ENCODE assay signal across 18 cellular contexts in genomic region chr2:51758080-51758479, GRCh38.
A peak's percentile ranks its signal among the peaks of the same experiment; 100 is the strongest.
DNase-seq lines count a peak whose midpoint lies in the region; ATAC-seq, FAIRE-seq and TF ChIP-seq lines count a peak whose summit lies in the region.
"Had no signal": no experiment of that assay in that cellular context is flagged by ENCODE, and none has a peak within 500 bp of the region (broad histone marks: within the 10 kb centered on the region; RNA-seq: fewer than 3 reads in every experiment).

No MANE protein-coding gene starts in this region.

- H3K9me3 Mint-ChIP-seq in astrocyte (ENCODE audit: unreplicated experiment), result no peaks in the 10 kb centered on the region
- H3K9me3 Mint-ChIP-seq in stimulated activated memory B cell treated with anti-CD40 and anti-IgM and Interleukin-4, amounts not matched to agents 10 μg/mL and 1 μg/mL and 100 μg/mL, for 72 hours, result peaks cover 3% of the 10 kb centered on the region
- H3K9me3 Mint-ChIP-seq: H9 had no signal

- H3K4me2 ChIP-seq in HCT116 (ENCODE audit: low read length), result no peak overlapping the region
- H3K4me2 ChIP-seq in astrocyte (ENCODE audit: low read length), result no peak overlapping the region
- H3K4me2 ChIP-seq: A549, BLaER1 had no signal

- H3K27me3 ChIP-seq in HCT116 (ENCODE audit: insufficient read depth, low read length), result no peaks in the 10 kb centered on the region
- no peaks in the 10 kb centered on the region for H3K27me3 ChIP-seq in astrocyte (ENCODE audit: insufficient read depth, low read length)
- H3K27me3 ChIP-seq: BLaER1 had no signal

- no peaks in the 10 kb centered on the region for H3K9me3 ChIP-seq in HCT116 (ENCODE audit: control insufficient read depth in 1 of 2, insufficient read depth in 1 of 2, low read depth in 1 of 2, low read length in 2 of 2)
- H3K9me3 ChIP-seq in astrocyte (ENCODE audit: insufficient read depth, low read depth, low read length), result no peaks in the 10 kb centered on the region
- H3K9me3 ChIP-seq: A549, BLaER1 had no signal

- H3K36me3 ChIP-seq in HCT116 (ENCODE audit: control insufficient read depth in 1 of 2, insufficient read depth in 2 of 2, low read length in 2 of 2), result no peaks in the 10 kb centered on the region
- no peaks in the 10 kb centered on the region for H3K36me3 ChIP-seq in astrocyte (ENCODE audit: insufficient read depth, low read length)
- H3K36me3 ChIP-seq: BLaER1 had no signal

- peaks cover 4% of the 10 kb centered on the region for H3K27me3 Mint-ChIP-seq in astrocyte (ENCODE audit: low read depth, unreplicated experiment)
- no peaks in the 10 kb centered on the region for H3K27me3 Mint-ChIP-seq in stimulated activated memory B cell treated with anti-CD40 and anti-IgM and Interleukin-4, amounts not matched to agents 10 μg/mL and 1 μg/mL and 100 μg/mL, for 72 hours
- H3K27me3 Mint-ChIP-seq: CD4-positive, alpha-beta memory T cell had no signal

- peak overlapping the region; percentile 30 for H3K27ac Mint-ChIP-seq in astrocyte (ENCODE audit: unreplicated experiment)
- H3K27ac Mint-ChIP-seq in stimulated activated memory B cell treated with anti-CD40 and anti-IgM and Interleukin-4, amounts not matched to agents 10 μg/mL and 1 μg/mL and 100 μg/mL, for 72 hours, result no peak overlapping the region
- H3K27ac Mint-ChIP-seq: CD14-positive monocyte; CD4-positive, alpha-beta memory T cell; H9 had no signal

- POLR2A ChIA-PET in HCT116 (lab: Charles Lee), result no interaction called here

- ATAC-seq in HCT116 (no peak), GM18873 (IDR thresholded peaks at IDR 0.05; ENCODE audit: low FRiP score, unreplicated experiment) (no peak)
- ATAC-seq in stimulated activated memory B cell treated with anti-CD40 and anti-IgM and Interleukin-4, amounts not matched to agents 10 μg/mL and 1 μg/mL and 100 μg/mL, for 72 hours, result no peak
- ATAC-seq: A549 had no signal

- FAIRE-seq in astrocyte (lab: Jason Lieb, UNC), result no peak
- FAIRE-seq: A549, G401.6, GM12891, H1 had no signal

- no peaks in the 10 kb centered on the region for H3K36me3 Mint-ChIP-seq in astrocyte (ENCODE audit: low read depth, unreplicated experiment)
- H3K36me3 Mint-ChIP-seq in stimulated activated memory B cell treated with anti-CD40 and anti-IgM and Interleukin-4, amounts not matched to agents 10 μg/mL and 1 μg/mL and 100 μg/mL, for 72 hours, result no peaks in the 10 kb centered on the region
- H3K36me3 Mint-ChIP-seq: CD14-positive monocyte; CD4-positive, alpha-beta memory T cell had no signal

- H3K9me2 ChIP-seq in HCT116 (ENCODE audit: insufficient read depth), result no peaks in the 10 kb centered on the region; the same call in 1 of the 2 replicates

- TF ChIP-seq CTCF in HCT116 (IDR thresholded peaks at IDR 0.05 in 2 of 3, conservative IDR thresholded peaks at IDR 0.05 in 1 of 3; ENCODE audit: borderline replicate concordance in 1 of 3, insufficient read depth in 1 of 3, low read depth in 2 of 3, low read length in 2 of 3) (no peak), astrocyte (IDR thresholded peaks at IDR 0.05; ENCODE audit: insufficient read depth, low read depth, low read length) (no peak)

- RAD21 ChIA-PET in HCT116 (lab: Charles Lee; ENCODE audit: low non-redundant PET in 1 of 2, low total read pairs in 2 of 2, uncharacterized antibody in 2 of 2, unreplicated experiment in 2 of 2), result no interaction called here

- H4K20me1 ChIP-seq in HCT116 (ENCODE audit: insufficient read depth), result no peaks in the 10 kb centered on the region
- no peaks in the 10 kb centered on the region for H4K20me1 ChIP-seq in astrocyte (ENCODE audit: insufficient read depth, low read length)
- H4K20me1 ChIP-seq: BLaER1 had no signal

- CTCF ChIA-PET in HCT116 (lab: Charles Lee), result no interaction called here

- DNase-seq in DMS53 (lab: John Stamatoyannopoulos, UW) (peak; percentile 9), DMS53 treated with DMSO at 0.1 percent for 48 hours (lab: John Stamatoyannopoulos, UW; ENCODE audit: unreplicated experiment) (no peak), HCT116 (ENCODE audit: low read depth, low spot score) (no peak), astrocyte (ENCODE audit: low read depth) (no peak)
- DNase-seq in activated CD4-positive, alpha-beta T cell treated with anti-CD3 and anti-CD28 coated beads, Interleukin-2, amount 50 U/mL, for 48 hours, result no peak
- DNase-seq: Calu3; CD4-positive, alpha-beta memory T cell; H9; KG1 had no signal

- no peak for TF ChIP-seq RAD21 in HCT116 (IDR thresholded peaks at IDR 0.05; ENCODE audit: low read depth)

- no peak overlapping the region for H3K9ac ChIP-seq in HCT116 (ENCODE audit: low read length)
- no peak overlapping the region for H3K9ac ChIP-seq in astrocyte (ENCODE audit: low read length)
- H3K9ac ChIP-seq: BLaER1 had no signal

- H3K79me2 ChIP-seq in HCT116 (ENCODE audit: insufficient read depth, low read length) (no peaks in the 10 kb centered on the region), astrocyte (ENCODE audit: insufficient read depth, low read length) (no peaks in the 10 kb centered on the region)

- H3K4me3 Mint-ChIP-seq in astrocyte (ENCODE audit: unreplicated experiment), result no peak overlapping the region
- no peak overlapping the region for H3K4me3 Mint-ChIP-seq in stimulated activated memory B cell treated with anti-CD40 and anti-IgM and Interleukin-4, amounts not matched to agents 10 μg/mL and 1 μg/mL and 100 μg/mL, for 72 hours
- H3K4me3 Mint-ChIP-seq: CD14-positive monocyte; CD4-positive, alpha-beta memory T cell; H9 had no signal

- H3K27ac ChIP-seq in HCT116 (ENCODE audit: low read depth, low read length), result no peak overlapping the region
- H3K27ac ChIP-seq in astrocyte (ENCODE audit: low read depth, low read length), result no peak overlapping the region
- H3K27ac ChIP-seq: 22Rv1, A549, BLaER1 had no signal

- intact Hi-C loops in HCT116 (cut with micrococcal nuclease), result no loop called here

- H2AFZ ChIP-seq in HCT116 (ENCODE audit: low read depth, low read length, poor library complexity, severe bottlenecking) (peak overlapping the region; percentile 65), astrocyte (ENCODE audit: low read depth, low read length) (no peak overlapping the region)

- BruUV-seq in HCT116 (replicated peaks; lab: Mats Ljungman, UMichigan), result no TSS peak

- no peak for TF ChIP-seq POLR2A in HCT116 (IDR thresholded peaks at IDR 0.05; ENCODE audit: borderline replicate concordance, extremely low read depth, insufficient read depth, insufficient read length)

- H3K4me3 ChIP-seq in HCT116 (replicated peaks in 1 of 2; ENCODE audit: low read depth in 1 of 2, low read length in 2 of 2) (no peak overlapping the region), astrocyte (ENCODE audit: insufficient read depth, low read depth, low read length) (no peak overlapping the region)
- H3K4me3 ChIP-seq: A549, BLaER1 had no signal

- H3K4me1 ChIP-seq in HCT116 (ENCODE audit: control insufficient read depth in 1 of 2, insufficient read depth in 2 of 2, low read length in 2 of 2) (no peaks in the 10 kb centered on the region), astrocyte (ENCODE audit: insufficient read depth, low read length) (no peaks in the 10 kb centered on the region)
- H3K4me1 ChIP-seq: A549 had no signal

- H3K4me1 Mint-ChIP-seq in astrocyte (ENCODE audit: low read depth, unreplicated experiment), result peaks cover 4% of the 10 kb centered on the region
- H3K4me1 Mint-ChIP-seq in stimulated activated memory B cell treated with anti-CD40 and anti-IgM and Interleukin-4, amounts not matched to agents 10 μg/mL and 1 μg/mL and 100 μg/mL, for 72 hours, result no peaks in the 10 kb centered on the region
- H3K4me1 Mint-ChIP-seq: CD14-positive monocyte; CD4-positive, alpha-beta memory T cell; H9 had no signal

TF ChIP-seq in HCT116, 20 proteins besides CTCF, POLR2A, EP300 and RAD21:
- no peak for TF ChIP-seq TCF7L2 (IDR thresholded peaks at IDR 0.05; ENCODE audit: borderline replicate concordance, extremely low read depth, insufficient read depth, insufficient read length)
- TF ChIP-seq CBX3 (IDR thresholded peaks at IDR 0.05; ENCODE audit: low read depth), result no peak
- TF ChIP-seq POLR2AphosphoS5 (IDR thresholded peaks at IDR 0.05; ENCODE audit: low read depth, low read length), result no peak
- TF ChIP-seq ATF3 (IDR thresholded peaks at IDR 0.05), result no peak
- TF ChIP-seq REST (IDR thresholded peaks at IDR 0.05; ENCODE audit: low read depth), result no peak
- TF ChIP-seq SRF (IDR thresholded peaks at IDR 0.05; ENCODE audit: low read depth), result no peak
- no peak for TF ChIP-seq MAX (IDR thresholded peaks at IDR 0.05)
- TF ChIP-seq SP1 (IDR thresholded peaks at IDR 0.05; ENCODE audit: low read depth), result no peak
